In the genomic region with DNA sequence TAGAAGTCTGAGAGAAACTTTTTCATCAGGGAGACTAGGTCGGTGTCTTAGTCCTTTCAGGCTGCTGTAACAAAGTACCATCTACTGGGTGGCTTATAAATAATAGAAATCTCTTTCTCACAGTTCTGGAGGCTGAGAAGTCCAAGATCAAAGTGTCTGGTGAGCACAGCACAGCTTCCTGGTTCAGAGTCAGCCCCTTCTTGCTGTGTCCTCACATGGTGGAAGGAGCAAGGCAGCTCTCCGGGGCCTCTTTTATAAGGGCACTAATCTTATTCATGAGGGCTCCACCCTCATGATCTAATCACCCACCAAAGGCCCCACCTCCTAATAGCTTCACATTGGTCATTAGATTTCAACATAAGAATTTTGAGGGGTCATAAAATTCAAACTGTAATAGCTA, we compare ENCODE assay signal across 15 cellular contexts.
DNase-seq lines count a peak whose midpoint lies in the region; ATAC-seq, FAIRE-seq and TF ChIP-seq lines count a peak whose summit lies in the region.
"Had no signal": no experiment of that assay in that cellular context is flagged by ENCODE, and none has a peak within 500 bp of the region (broad histone marks: within the 10 kb centered on the region; RNA-seq: fewer than 3 reads in every experiment).

No MANE protein-coding gene starts in this region.

- H2BK5ac ChIP-seq in H9 (ENCODE audit: insufficient read length, low read length) (no peak overlapping the region), H1 (ENCODE audit: low read depth, low read length) (0 out of 2 replicates have a peak overlapping the region, but pooled peaks have one; percentile 15), trophoblast cell (ENCODE audit: low read depth, low read length, poor library complexity) (peak overlapping the region; percentile 57)

- no peak overlapping the region for H4K5ac ChIP-seq in H9 (ENCODE audit: insufficient read length, low read depth, low read length)
- no peak overlapping the region for H4K5ac ChIP-seq in H1 (ENCODE audit: insufficient read length, low read depth, low read length)

- H3K27me3 ChIP-seq in H9 (ENCODE audit: insufficient read depth, low read length) (no peaks in the 10 kb centered on the region), H1 (replicated peaks in 1 of 4; ENCODE audit: control insufficient read depth in 3 of 4, extremely low read depth in 1 of 4, insufficient read depth in 3 of 4, low read length in 3 of 4) (no peaks in the 10 kb centered on the region), liver (ENCODE audit: control insufficient read depth in 4 of 4, insufficient read depth in 4 of 4, low read length in 3 of 4) (no peaks in the 10 kb centered on the region), trophoblast cell (ENCODE audit: insufficient read depth, low read length) (no peaks in the 10 kb centered on the region)
- H3K27me3 ChIP-seq: BLaER1 had no signal

- H2BK15ac ChIP-seq in H9 (ENCODE audit: low read depth, low read length), result no peak overlapping the region
- H2BK15ac ChIP-seq in H1 (ENCODE audit: low read length), result no peak overlapping the region

- ATAC-seq in GM18861 (IDR thresholded peaks at IDR 0.05; ENCODE audit: unreplicated experiment), result no peak

- H3K56ac ChIP-seq in H9 (ENCODE audit: insufficient read length, low read depth, low read length), result no peak overlapping the region
- no peak overlapping the region for H3K56ac ChIP-seq in H1 (replicated peaks; ENCODE audit: insufficient read length, low read depth, low read length)

- peaks cover 29 to 30% of the 10 kb centered on the region in 2 experiments for H3K4me1 Mint-ChIP-seq in H9
- H3K4me1 Mint-ChIP-seq: CD8-positive, alpha-beta memory T cell had no signal

- H3K23me2 ChIP-seq in H9 (ENCODE audit: insufficient read length, low read depth, low read length, poor library complexity, severe bottlenecking) (no peaks in the 10 kb centered on the region), H1 (ENCODE audit: low read depth, low read length) (no peaks in the 10 kb centered on the region)

- H3K4me2 ChIP-seq in H9 (ENCODE audit: insufficient read depth, insufficient read length, low read length), result no peak overlapping the region
- 0 out of 4 replicates have a peak overlapping the region, but pooled peaks of 1 of the 2 experiments have one; percentile 19 for H3K4me2 ChIP-seq in H1 (ENCODE audit: insufficient read depth in 1 of 2, low read depth in 2 of 2, low read length in 2 of 2)
- peak overlapping the region; percentile 8 for H3K4me2 ChIP-seq in trophoblast cell (ENCODE audit: low read length)
- H3K4me2 ChIP-seq: BLaER1 had no signal

- TF ChIP-seq CTCF in H9 (conservative IDR thresholded peaks at IDR 0.05) (no peak), H1 (IDR thresholded peaks at IDR 0.05; ENCODE audit: control extremely low read depth in 1 of 3, insufficient read depth in 1 of 3, low read depth in 1 of 3, low read length in 3 of 3) (no peak), liver (IDR thresholded peaks at IDR 0.05; ENCODE audit: low read depth, low read length, missing input control) (no peak), lower leg skin (IDR thresholded peaks at IDR 0.05) (no peak)

- H2BK120ac ChIP-seq in H9 (ENCODE audit: low read depth, low read length, poor library complexity, severe bottlenecking) (no peak overlapping the region), H1 (replicated peaks; ENCODE audit: low read depth, low read length) (no peak overlapping the region), trophoblast cell (ENCODE audit: insufficient read depth, low read length, poor library complexity) (no peak overlapping the region)

- no peak overlapping the region for H2BK12ac ChIP-seq in H9 (ENCODE audit: insufficient read length, low read depth, low read length)
- peak overlapping the region; percentile 50; the same call in 1 of the 2 replicates for H2BK12ac ChIP-seq in H1 (ENCODE audit: low read depth, low read length)
- H2BK12ac ChIP-seq in trophoblast cell (ENCODE audit: low read length), result no peak overlapping the region

- no peak overlapping the region for H4K8ac ChIP-seq in H9 (replicated peaks; ENCODE audit: insufficient read length, low read depth, low read length)
- no peak overlapping the region for H4K8ac ChIP-seq in H1 (ENCODE audit: extremely low read depth, insufficient read depth, low read length)
- H4K8ac ChIP-seq in trophoblast cell (ENCODE audit: low read depth, low read length), result no peak overlapping the region

- peak overlapping the region; percentile 20 to 93 (median 90); a peak in 3 of 7 replicates for H3K27ac Mint-ChIP-seq in H9
- H3K27ac Mint-ChIP-seq: CD8-positive, alpha-beta memory T cell had no signal

- H2AFZ ChIP-seq in H9 (ENCODE audit: low read length) (no peak overlapping the region), H1 (ENCODE audit: low read length) (peak overlapping the region; percentile 96; the same call in 1 of the 2 replicates), trophoblast cell (ENCODE audit: insufficient read depth, low read length, poor library complexity) (no peak overlapping the region)

- no peak for FAIRE-seq in H1 (lab: Jason Lieb, UNC)

- no peak for TF ChIP-seq RAD21 in H1 (IDR thresholded peaks at IDR 0.05 in 1 of 2, conservative IDR thresholded peaks at IDR 0.05 in 1 of 2; ENCODE audit: low read depth in 2 of 2, low read length in 2 of 2)
- no peak for TF ChIP-seq RAD21 in liver (IDR thresholded peaks at IDR 0.05)

- no peaks in the 10 kb centered on the region for H3K79me1 ChIP-seq in H9 (ENCODE audit: insufficient read depth, low read depth, low read length, poor library complexity, severe bottlenecking)
- H3K79me1 ChIP-seq in H1 (ENCODE audit: low read depth, low read length), result no peaks in the 10 kb centered on the region
- H3K79me1 ChIP-seq in trophoblast cell (ENCODE audit: low read length), result peaks cover 4% of the 10 kb centered on the region

- intact Hi-C loops in lower leg skin (cut with DNase I; ENCODE audit: low total_unique reads), result no loop called here

- H4K91ac ChIP-seq in H9 (ENCODE audit: insufficient read length, low read depth, low read length) (no peak overlapping the region), H1 (replicated peaks; ENCODE audit: insufficient read length, low read length) (peak overlapping the region; percentile 5), trophoblast cell (ENCODE audit: low read depth, low read length) (no peak overlapping the region)

- H3K9me3 ChIP-seq in H9 (ENCODE audit: control insufficient read depth, low read depth, low read length) (no peaks in the 10 kb centered on the region), H1 (ENCODE audit: insufficient read depth in 2 of 2, low read depth in 1 of 2, low read length in 1 of 2) (no peaks in the 10 kb centered on the region), liver (ENCODE audit: control insufficient read depth in 4 of 4, low read length in 3 of 4) (no peaks in the 10 kb centered on the region), trophoblast cell (ENCODE audit: insufficient read depth, low read depth, low read length) (no peaks in the 10 kb centered on the region)
- H3K9me3 ChIP-seq: BLaER1, Caco-2 had no signal

- H4K12ac ChIP-seq in trophoblast cell (ENCODE audit: low read depth, low read length), result no peak overlapping the region

- no peak for DNase-seq in H9
- DNase-seq in H1 (ENCODE audit: low read depth in 1 of 2, low spot score in 2 of 2), result no peak
- no peak for DNase-seq in trophoblast cell
- DNase-seq in SK-N-DZ (ENCODE audit: low spot score), result no peak
- no peak for DNase-seq in retina
- no peak for DNase-seq in lower leg skin (ENCODE audit: low spot score in 2 of 2)
- DNase-seq: 8988T; AML-193; Caco-2; CD8-positive, alpha-beta memory T cell; DND-41; GDM1 had no signal

- H3K4me3 ChIP-seq in H1 (ENCODE audit: extremely low read depth in 1 of 4, insufficient read depth in 2 of 4, low read depth in 3 of 4, low read length in 4 of 4) (peak overlapping the region in 1 of 4 experiments; percentile 6; a peak in 1 of 8 replicates), liver (ENCODE audit: low read depth in 1 of 3, low read length in 3 of 3) (peak overlapping the region; percentile 4 to 47 (median 21)), trophoblast cell (ENCODE audit: low read depth, low read length) (no peak overlapping the region), lower leg skin (ENCODE audit: low read depth, poor library complexity, severe bottlenecking) (no peak overlapping the region)
- H3K4me3 ChIP-seq: BLaER1 had no signal

- no peak for TF ChIP-seq POLR2A in H1 (IDR thresholded peaks at IDR 0.05; ENCODE audit: control extremely low read depth in 1 of 2, low read depth in 2 of 2, low read length in 2 of 2)
- no peak for TF ChIP-seq POLR2A in lower leg skin (IDR thresholded peaks at IDR 0.05)

- H3K27me3 Mint-ChIP-seq in H9 (ENCODE audit: low read depth), result no peaks in the 10 kb centered on the region

- H3K4ac ChIP-seq in H9 (ENCODE audit: low read depth, low read length) (no peak overlapping the region), H1 (replicated peaks; ENCODE audit: insufficient read length, low read depth, low read length) (no peak overlapping the region), trophoblast cell (ENCODE audit: low read depth, low read length) (no peak overlapping the region)

- POLR2A ChIA-PET in H1 (lab: Charles Lee; ENCODE audit: partially characterized antibody), result interaction anchor here (0.9 kb wide), 1 partner anchor 32 kb away, joined by 3 read pairs; no protein-coding TSS in a partner anchor

- no peak overlapping the region for H3K27ac ChIP-seq in H9 (ENCODE audit: insufficient read length, low read depth, low read length)
- H3K27ac ChIP-seq in H1 (ENCODE audit: low read depth, low read length), result no peak overlapping the region; the same call in 1 of the 2 replicates
- H3K27ac ChIP-seq in liver (ENCODE audit: low read depth in 1 of 2, low read length in 2 of 2), result peak overlapping the region; percentile 59 to 63
- peak overlapping the region; percentile 38 for H3K27ac ChIP-seq in trophoblast cell (ENCODE audit: low read depth, low read length)
- H3K27ac ChIP-seq: BLaER1 had no signal

- H3K18ac ChIP-seq in H9 (ENCODE audit: insufficient read length, low read depth, low read length) (no peak overlapping the region), H1 (ENCODE audit: extremely low read depth, low read length) (peak overlapping the region; percentile 81; the same call in 1 of the 2 replicates), trophoblast cell (ENCODE audit: low read length) (no peak overlapping the region)

- H3K9me3 Mint-ChIP-seq in H9, result no peaks in the 10 kb centered on the region; a peak in 1 of 5 replicates

- H3T11ph ChIP-seq in H9 (ENCODE audit: low read length), result no peak overlapping the region

- H3K4me1 ChIP-seq in H9 (ENCODE audit: insufficient read depth, low read length), result peaks cover 4% of the 10 kb centered on the region; the same call in 1 of the 2 replicates
- H3K4me1 ChIP-seq in H1 (replicated peaks in 1 of 4; ENCODE audit: control insufficient read depth in 3 of 4, insufficient read depth in 4 of 4, low read length in 3 of 4), result peaks cover 2 to 11% (median 6%) of the 10 kb centered on the region in 4 experiments; a peak in 6 of 7 replicates
- H3K4me1 ChIP-seq in liver (ENCODE audit: control insufficient read depth in 4 of 4, insufficient read depth in 4 of 4, low read length in 3 of 4), result peaks cover 2 to 32% (median 20%) of the 10 kb centered on the region in 4 donors
- peaks cover 2 to 6% of the 10 kb centered on the region in 2 experiments for H3K4me1 ChIP-seq in trophoblast cell (ENCODE audit: control insufficient read depth in 1 of 2, insufficient read depth in 2 of 2, low read length in 2 of 2)
- H3K4me1 ChIP-seq: BLaER1, Caco-2 had no signal

- H2BK20ac ChIP-seq in H9 (ENCODE audit: low read depth, low read length, poor library complexity, severe bottlenecking) (no peak overlapping the region), H1 (ENCODE audit: low read length) (peak overlapping the region; percentile 4; the same call in 1 of the 2 replicates)

- WGBS in H9 (ENCODE audit: extremely low coverage, insufficient read length, low lambda C conversion rate), result no CpG with 5 or more reads among the region's 2 CpGs
- WGBS in H1 (ENCODE audit: extremely low coverage in 1 of 2, insufficient coverage in 1 of 2, insufficient read length in 1 of 2, insufficient replicate concordance in 2 of 2, low coverage in 1 of 2, low lambda C conversion rate in 2 of 2, missing lambda C conversion rate in 1 of 2), 2 experiments, result 88% methylated on average over 2 of the region's 2 CpGs; no CpG with 5 or more reads in 1 of the 2 experiments
- WGBS in liver, result 41% methylated on average over 2 of the region's 2 CpGs
- no CpG with 5 or more reads among the region's 2 CpGs for WGBS in trophoblast cell (ENCODE audit: extremely low coverage, insufficient coverage, insufficient read length)
- 57 to 70% methylated on average over 2 of the region's 2 CpGs for WGBS in lower leg skin, 2 donors

- no peak overlapping the region for H3K9ac ChIP-seq in H9 (ENCODE audit: extremely low read depth, insufficient read length, low read length)
- no peak overlapping the region for H3K9ac ChIP-seq in H1 (replicated peaks in 1 of 4; ENCODE audit: extremely low read depth in 1 of 4, low read depth in 3 of 4, low read length in 3 of 4)
- H3K9ac ChIP-seq in liver (ENCODE audit: low read depth in 1 of 2, low read length in 2 of 2), result peak overlapping the region in 1 of 2 donors; percentile 74
- no peak overlapping the region for H3K9ac ChIP-seq in trophoblast cell (ENCODE audit: low read length)
- H3K9ac ChIP-seq: BLaER1 had no signal

- H4K20me1 ChIP-seq in H9 (ENCODE audit: control insufficient read depth, insufficient read depth, insufficient read length), result no peaks in the 10 kb centered on the region
- no peaks in the 10 kb centered on the region for H4K20me1 ChIP-seq in H1 (replicated peaks in 1 of 2; ENCODE audit: control insufficient read depth in 1 of 2, insufficient read depth in 2 of 2, low read length in 2 of 2)
- H4K20me1 ChIP-seq: BLaER1 had no signal

- no peak overlapping the region for H3K14ac ChIP-seq in H9 (ENCODE audit: insufficient read depth, low read length)
- no peak overlapping the region for H3K14ac ChIP-seq in H1 (ENCODE audit: insufficient read length)
- H3K14ac ChIP-seq in trophoblast cell (ENCODE audit: low read length), result no peak overlapping the region

- no peaks in the 10 kb centered on the region for H3K79me2 ChIP-seq in H9 (ENCODE audit: insufficient read depth, low read length)
- H3K79me2 ChIP-seq in H1 (ENCODE audit: control insufficient read depth in 1 of 2, insufficient read depth in 2 of 2, low read length in 2 of 2), result no peaks in the 10 kb centered on the region
- H3K79me2 ChIP-seq in trophoblast cell (ENCODE audit: control insufficient read depth, insufficient read depth, low read length, poor library complexity), result no peaks in the 10 kb centered on the region

- no peaks in the 10 kb centered on the region; a peak in 2 of 7 replicates for H3K36me3 Mint-ChIP-seq in H9 (ENCODE audit: insufficient read depth in 1 of 3, low read depth in 3 of 3)

- H3K36me3 ChIP-seq in H1 (ENCODE audit: control insufficient read depth in 2 of 4, insufficient read depth in 4 of 4, low read length in 3 of 4), result no peaks in the 10 kb centered on the region
- H3K36me3 ChIP-seq in liver (ENCODE audit: control insufficient read depth in 4 of 4, insufficient read depth in 3 of 4, low read depth in 1 of 4, low read length in 3 of 4), result no peaks in the 10 kb centered on the region
- H3K36me3 ChIP-seq in trophoblast cell (ENCODE audit: control insufficient read depth in 1 of 2, insufficient read depth in 2 of 2, low read length in 2 of 2), result no peaks in the 10 kb centered on the region
- H3K36me3 ChIP-seq: BLaER1 had no signal

- H3K4me3 Mint-ChIP-seq in H9, result no peak overlapping the region
- H3K4me3 Mint-ChIP-seq: CD8-positive, alpha-beta memory T cell had no signal

- no peak for TF ChIP-seq EP300 in H1 (IDR thresholded peaks at IDR 0.05; ENCODE audit: borderline replicate concordance in 1 of 2, low read depth in 2 of 2, low read length in 2 of 2)

- no peak overlapping the region for H3K23ac ChIP-seq in H9 (ENCODE audit: insufficient read length, low read depth, low read length)
- H3K23ac ChIP-seq in H1 (ENCODE audit: insufficient read length), result no peak overlapping the region
- H3K23ac ChIP-seq in trophoblast cell (ENCODE audit: low read length), result no peak overlapping the region

- CTCF ChIA-PET in H1 (lab: Charles Lee; ENCODE audit: partially characterized antibody), result interaction anchor here (0.8 to 1.1 kb wide), 3 partner anchors 9 to 32 kb away, joined by 3 read pairs; no protein-coding TSS in a partner anchor

- H2AK5ac ChIP-seq in H9 (ENCODE audit: insufficient read length, low read length) (no peak overlapping the region), H1 (ENCODE audit: low read depth, low read length) (no peak overlapping the region), trophoblast cell (ENCODE audit: low read length) (no peak overlapping the region)

Comparison
In these comparisons a context has a peak if more than half of its experiments do, and no peak if none do; other contexts are left out.
1. H3K27ac ChIP-seq: peak in liver (2 of 2) and trophoblast cell (single experiment); none in H9 (single experiment) and H1 (single experiment).
2. H3K4me3 ChIP-seq: peak in liver (3 of 3); none in trophoblast cell (single experiment) and lower leg skin (single experiment).